In the genomic region with DNA sequence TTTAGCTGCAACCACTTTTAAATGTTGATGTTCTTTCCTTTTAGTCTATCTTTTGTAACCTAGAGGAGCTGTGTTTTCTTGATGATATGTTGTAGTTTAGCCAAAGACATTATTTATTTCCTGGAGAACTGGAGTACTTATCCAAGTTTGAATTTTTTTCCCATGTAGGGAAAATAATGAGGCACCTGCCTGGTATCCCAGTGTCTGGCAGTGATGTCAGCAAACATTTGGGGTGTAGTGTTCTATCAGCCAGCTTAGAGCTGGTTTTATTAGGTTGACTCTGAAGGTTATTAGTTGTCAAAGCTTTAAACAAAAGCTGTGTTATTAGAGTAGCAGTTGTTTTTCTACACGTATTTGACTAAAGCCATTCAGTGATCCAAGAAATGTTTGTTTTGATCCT, we compare ENCODE assay signal across 1 cellular context.
TF ChIP-seq lines count a peak whose summit lies in the region.

No MANE protein-coding gene starts in this region.

TF ChIP-seq in GM23338, 12 proteins besides CTCF, POLR2A, EP300 and RAD21 (continued from another document):
- TF ChIP-seq, protein P1, sequence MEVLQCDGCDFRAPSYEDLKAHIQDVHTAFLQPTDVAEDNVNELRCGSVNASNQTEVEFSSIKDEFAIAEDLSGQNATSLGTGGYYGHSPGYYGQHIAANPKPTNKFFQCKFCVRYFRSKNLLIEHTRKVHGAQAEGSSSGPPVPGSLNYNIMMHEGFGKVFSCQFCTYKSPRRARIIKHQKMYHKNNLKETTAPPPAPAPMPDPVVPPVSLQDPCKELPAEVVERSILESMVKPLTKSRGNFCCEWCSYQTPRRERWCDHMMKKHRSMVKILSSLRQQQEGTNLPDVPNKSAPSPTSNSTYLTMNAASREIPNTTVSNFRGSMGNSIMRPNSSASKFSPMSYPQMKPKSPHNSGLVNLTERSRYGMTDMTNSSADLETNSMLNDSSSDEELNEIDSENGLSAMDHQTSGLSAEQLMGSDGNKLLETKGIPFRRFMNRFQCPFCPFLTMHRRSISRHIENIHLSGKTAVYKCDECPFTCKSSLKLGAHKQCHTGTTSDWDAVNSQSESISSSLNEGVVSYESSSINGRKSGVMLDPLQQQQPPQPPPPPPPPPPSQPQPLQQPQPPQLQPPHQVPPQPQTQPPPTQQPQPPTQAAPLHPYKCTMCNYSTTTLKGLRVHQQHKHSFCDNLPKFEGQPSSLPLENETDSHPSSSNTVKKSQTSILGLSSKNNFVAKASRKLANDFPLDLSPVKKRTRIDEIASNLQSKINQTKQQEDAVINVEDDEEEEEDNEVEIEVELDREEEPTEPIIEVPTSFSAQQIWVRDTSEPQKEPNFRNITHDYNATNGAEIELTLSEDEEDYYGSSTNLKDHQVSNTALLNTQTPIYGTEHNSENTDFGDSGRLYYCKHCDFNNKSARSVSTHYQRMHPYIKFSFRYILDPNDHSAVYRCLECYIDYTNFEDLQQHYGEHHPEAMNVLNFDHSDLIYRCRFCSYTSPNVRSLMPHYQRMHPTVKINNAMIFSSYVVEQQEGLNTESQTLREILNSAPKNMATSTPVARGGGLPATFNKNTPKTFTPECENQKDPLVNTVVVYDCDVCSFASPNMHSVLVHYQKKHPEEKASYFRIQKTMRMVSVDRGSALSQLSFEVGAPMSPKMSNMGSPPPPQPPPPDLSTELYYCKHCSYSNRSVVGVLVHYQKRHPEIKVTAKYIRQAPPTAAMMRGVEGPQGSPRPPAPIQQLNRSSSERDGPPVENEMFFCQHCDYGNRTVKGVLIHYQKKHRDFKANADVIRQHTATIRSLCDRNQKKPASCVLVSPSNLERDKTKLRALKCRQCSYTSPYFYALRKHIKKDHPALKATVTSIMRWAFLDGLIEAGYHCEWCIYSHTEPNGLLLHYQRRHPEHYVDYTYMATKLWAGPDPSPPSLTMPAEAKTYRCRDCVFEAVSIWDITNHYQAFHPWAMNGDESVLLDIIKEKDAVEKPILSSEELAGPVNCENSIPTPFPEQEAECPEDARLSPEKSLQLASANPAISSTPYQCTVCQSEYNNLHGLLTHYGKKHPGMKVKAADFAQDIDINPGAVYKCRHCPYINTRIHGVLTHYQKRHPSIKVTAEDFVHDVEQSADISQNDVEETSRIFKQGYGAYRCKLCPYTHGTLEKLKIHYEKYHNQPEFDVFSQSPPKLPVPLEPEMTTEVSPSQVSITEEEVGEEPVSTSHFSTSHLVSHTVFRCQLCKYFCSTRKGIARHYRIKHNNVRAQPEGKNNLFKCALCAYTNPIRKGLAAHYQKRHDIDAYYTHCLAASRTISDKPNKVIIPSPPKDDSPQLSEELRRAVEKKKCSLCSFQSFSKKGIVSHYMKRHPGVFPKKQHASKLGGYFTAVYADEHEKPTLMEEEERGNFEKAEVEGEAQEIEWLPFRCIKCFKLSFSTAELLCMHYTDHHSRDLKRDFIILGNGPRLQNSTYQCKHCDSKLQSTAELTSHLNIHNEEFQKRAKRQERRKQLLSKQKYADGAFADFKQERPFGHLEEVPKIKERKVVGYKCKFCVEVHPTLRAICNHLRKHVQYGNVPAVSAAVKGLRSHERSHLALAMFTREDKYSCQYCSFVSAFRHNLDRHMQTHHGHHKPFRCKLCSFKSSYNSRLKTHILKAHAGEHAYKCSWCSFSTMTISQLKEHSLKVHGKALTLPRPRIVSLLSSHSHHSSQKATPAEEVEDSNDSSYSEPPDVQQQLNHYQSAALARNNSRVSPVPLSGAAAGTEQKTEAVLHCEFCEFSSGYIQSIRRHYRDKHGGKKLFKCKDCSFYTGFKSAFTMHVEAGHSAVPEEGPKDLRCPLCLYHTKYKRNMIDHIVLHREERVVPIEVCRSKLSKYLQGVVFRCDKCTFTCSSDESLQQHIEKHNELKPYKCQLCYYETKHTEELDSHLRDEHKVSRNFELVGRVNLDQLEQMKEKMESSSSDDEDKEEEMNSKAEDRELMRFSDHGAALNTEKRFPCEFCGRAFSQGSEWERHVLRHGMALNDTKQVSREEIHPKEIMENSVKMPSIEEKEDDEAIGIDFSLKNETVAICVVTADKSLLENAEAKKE (CRISPR knock-in tag; IDR thresholded peaks at IDR 0.05): no peak
- no peak for TF ChIP-seq EZH2 (IDR thresholded peaks at IDR 0.05; ENCODE audit: low read depth, unreplicated experiment)
- TF ChIP-seq, protein P2, sequence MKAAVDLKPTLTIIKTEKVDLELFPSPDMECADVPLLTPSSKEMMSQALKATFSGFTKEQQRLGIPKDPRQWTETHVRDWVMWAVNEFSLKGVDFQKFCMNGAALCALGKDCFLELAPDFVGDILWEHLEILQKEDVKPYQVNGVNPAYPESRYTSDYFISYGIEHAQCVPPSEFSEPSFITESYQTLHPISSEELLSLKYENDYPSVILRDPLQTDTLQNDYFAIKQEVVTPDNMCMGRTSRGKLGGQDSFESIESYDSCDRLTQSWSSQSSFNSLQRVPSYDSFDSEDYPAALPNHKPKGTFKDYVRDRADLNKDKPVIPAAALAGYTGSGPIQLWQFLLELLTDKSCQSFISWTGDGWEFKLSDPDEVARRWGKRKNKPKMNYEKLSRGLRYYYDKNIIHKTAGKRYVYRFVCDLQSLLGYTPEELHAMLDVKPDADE (IDR thresholded peaks at IDR 0.05): no peak
